8 cellular contexts compared by ENCODE assay signal in genomic region chr6:53359088-53359842, GRCh38. TPM values are rescaled to one million over a fixed set of nuclear protein-coding genes. Genes with fewer than 3 reads are reported as not detected.
DNase-seq lines count a peak whose midpoint lies in the region; ATAC-seq and TF ChIP-seq lines count a peak whose summit lies in the region.

No MANE protein-coding gene starts in this region.

- peak; percentile 90 to 94 for TF ChIP-seq POLR2A in adrenal gland (IDR thresholded peaks at IDR 0.05)
- TF ChIP-seq POLR2A in heart left ventricle (IDR thresholded peaks at IDR 0.05) = peak; percentile 60 to 84
- peak; percentile 81 for TF ChIP-seq POLR2A in transverse colon (IDR thresholded peaks at IDR 0.05)

- H3K4me3 ChIP-seq in GM12875 (ENCODE audit: low read depth, low read length) (peak overlapping the region; percentile 54), adrenal gland (peak overlapping the region in 3 of 4 donors; percentile 23 to 61 (median 44)), heart left ventricle (peak overlapping the region; percentile 49 to 78 (median 70)), transverse colon (peak overlapping the region; percentile 56 to 91 (median 72))

- ATAC-seq in HG02678 (IDR thresholded peaks at IDR 0.05; ENCODE audit: unreplicated experiment) (peak; percentile 96), heart left ventricle (peak; percentile 96 to 98 (median 98))

- peak overlapping the region; percentile 82 to 98 (median 97) for H3K27ac ChIP-seq in adrenal gland
- H3K27ac ChIP-seq in heart left ventricle = peak overlapping the region; percentile 90 to 97 (median 94)
- peak overlapping the region; percentile 94 to 96 (median 95) for H3K27ac ChIP-seq in transverse colon

- DNase-seq in NCI-H1417 treated with DMSO at 0.1 percent for 48 hours (lab: John Stamatoyannopoulos, UW) = peak; percentile 56
- peak; percentile 85 for DNase-seq in SW480 (ENCODE audit: low spot score)
- DNase-seq in adrenal gland = peak; percentile 96 to 98 (median 97)
- peak; percentile 97 to 98 (median 97) for DNase-seq in heart left ventricle
- peak; percentile 97 for DNase-seq in pons (ENCODE audit: low spot score)
- peak; percentile 94 for DNase-seq in transverse colon

- peak; percentile 68 for TF ChIP-seq EP300 in transverse colon (IDR thresholded peaks at IDR 0.05; ENCODE audit: low read depth)

- H3K9me3 ChIP-seq in adrenal gland (replicated peaks in 1 of 3) (no peaks in the 10 kb centered on the region), heart left ventricle (no peaks in the 10 kb centered on the region), transverse colon (no peaks in the 10 kb centered on the region)

- intact Hi-C loops in adrenal gland (cut with DNase I) (no loop called here), heart left ventricle (cut with DNase I) (loop anchor here in 4 of 10 donors (5.0 to 10.0 kb wide), 5 partner anchors 62 to 187 kb away; no protein-coding TSS in a partner anchor), transverse colon (cut with DNase I; ENCODE audit: low total_unique reads) (loop anchor here (10.0 kb wide), 1 partner anchor 364 kb away; the partner anchor contains the start of gene GSTA4)

- H3K27me3 ChIP-seq in adrenal gland = no peaks in the 10 kb centered on the region
- H3K27me3 ChIP-seq in heart left ventricle = no peaks in the 10 kb centered on the region
- H3K27me3 ChIP-seq in transverse colon = no peaks in the 10 kb centered on the region

- H3K4me1 ChIP-seq in adrenal gland (replicated peaks in 1 of 2) (peaks cover 14 to 18% of the 10 kb centered on the region in 2 donors), heart left ventricle (peaks cover 0 to 29% (median 10%) of the 10 kb centered on the region in 12 donors), transverse colon (peaks cover 7 to 16% (median 10%) of the 10 kb centered on the region in 4 donors)

- H3K36me3 ChIP-seq in adrenal gland (replicated peaks in 1 of 2) = no peaks in the 10 kb centered on the region
- H3K36me3 ChIP-seq in heart left ventricle = no peaks in the 10 kb centered on the region
- no peaks in the 10 kb centered on the region for H3K36me3 ChIP-seq in transverse colon

- TF ChIP-seq CTCF in GM12875 (IDR thresholded peaks at IDR 0.05; ENCODE audit: borderline replicate concordance, insufficient read depth, low read depth, low read length) (no peak), adrenal gland (IDR thresholded peaks at IDR 0.05) (no peak), heart left ventricle (IDR thresholded peaks at IDR 0.05) (peak in 1 of 12 donors; percentile 22), transverse colon (IDR thresholded peaks at IDR 0.05) (no peak)

- 0% methylated on average over 36 to 74 of the region's 74 CpGs for WGBS in adrenal gland, 4 donors
- 0% methylated on average over 40 to 74 of the region's 74 CpGs for WGBS in heart left ventricle, 4 donors
- 0% methylated on average over 6 to 40 of the region's 74 CpGs for WGBS in transverse colon (ENCODE audit: low coverage in 1 of 2), 2 donors

- in situ Hi-C loops in transverse colon (cut with MboI; ENCODE audit: low pct_ligation_motif_present in 1 of 4, low pct_unique_long_range_greater_than_20kb in 1 of 4, low sequenced_read_pairs in 3 of 4) = no loop called here

RNA-seq across cellular contexts. Expression of gene ELOVL5, which starts 10.5 kb away (rescaled TPM):
- total RNA-seq in adrenal gland (100 to 1,000 TPM; 103 to 632 (median 161) TPM), heart left ventricle (10 to 100 TPM; 17.3 to 47.9 (median 29.3) TPM), transverse colon (10 to 100 TPM; 14.3 to 63.1 (median 29.2) TPM)
- polyA plus RNA-seq in adrenal gland (1,000 to 10,000 TPM in 1 of 3 donors, 10 to 100 TPM in 2; 31.4 to 1,320 (median 33.3) TPM), heart left ventricle (10 to 100 TPM in 1 of 2 donors, 1 to 10 TPM in 1; 9.6 to 46.9 TPM)

Comparison
In these comparisons a context has a peak if more than half of its experiments do, and no peak if none do; other contexts are left out.
1. Peak in every context shown above with its lines: DNase-seq, ATAC-seq, H3K4me3 ChIP-seq and H3K27ac ChIP-seq.